In the genomic region with DNA sequence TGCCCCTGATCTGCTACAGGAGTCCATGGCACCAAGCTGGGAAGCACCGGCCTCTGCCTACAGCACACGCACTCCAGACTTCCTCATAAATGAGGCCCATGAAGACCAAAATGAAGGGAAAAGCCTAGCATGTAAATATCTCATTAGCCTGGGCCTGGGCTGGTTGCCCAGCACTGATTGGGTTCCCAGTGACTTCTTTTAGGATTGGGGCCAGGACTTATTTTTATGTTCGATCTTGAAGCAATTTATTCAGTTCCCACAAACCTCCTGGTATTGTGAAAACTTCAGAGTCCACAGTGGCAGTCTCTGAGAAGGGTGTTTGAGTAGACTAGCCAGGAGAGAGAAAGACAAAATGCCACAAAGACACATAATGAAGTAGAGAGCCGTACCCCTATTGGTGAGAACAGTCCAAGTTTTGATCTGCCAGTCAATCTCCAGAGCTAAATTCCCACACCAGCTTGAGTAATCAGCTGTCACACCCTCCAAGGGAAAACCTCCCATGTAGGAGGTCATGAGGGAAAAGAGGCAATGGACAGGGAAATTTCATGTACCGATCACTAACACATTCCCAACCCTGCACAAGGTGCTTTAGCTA, we compare ENCODE assay signal across 12 cellular contexts.
A peak's percentile ranks its signal among the peaks of the same experiment; 100 is the strongest.
DNase-seq lines count a peak whose midpoint lies in the region; ATAC-seq, FAIRE-seq and TF ChIP-seq lines count a peak whose summit lies in the region.
"Had no signal": no experiment of that assay in that cellular context is flagged by ENCODE, and none has a peak within 500 bp of the region (broad histone marks: within the 10 kb centered on the region; RNA-seq: fewer than 3 reads in every experiment).

No MANE protein-coding gene starts in this region.

- H2AFZ ChIP-seq in K562 (ENCODE audit: low read depth, low read length) = peak overlapping the region; percentile 25; the same call in 1 of the 2 replicates

- WGBS in K562 (ENCODE audit: insufficient coverage, low coverage, missing lambda C conversion rate) = 74% methylated on average over 5 of the region's 5 CpGs

- POLR2A ChIA-PET in K562 (lab: Yijun Ruan, JAX) = interaction anchor here (0.6 kb wide), 1 partner anchor 67 kb away, joined by 5 read pairs; no protein-coding TSS in a partner anchor

- BruUV-seq in K562 (replicated peaks; lab: Mats Ljungman, UMichigan) = no TSS peak

- no peak for DNase-seq in Right ventricle myocardium superior
- DNase-seq in cardiac septum (ENCODE audit: low spot score) = no peak
- no peak for DNase-seq in K562 (ENCODE audit: extremely low read depth in 1 of 4, low spot score in 3 of 4)
- peak; percentile 69 for DNase-seq in iris pigment epithelial cell (ENCODE audit: low read depth)
- no peak for DNase-seq in T-helper 1 cell
- no peak for DNase-seq in NCI-H2029 treated with DMSO at 0.1 percent for 48 hours (lab: John Stamatoyannopoulos, UW)
- DNase-seq: activated CD8-positive, alpha-beta memory T cell treated with anti-CD3 and anti-CD28 coated beads, Interleukin-2, amount 50 U/mL, for 48 hours; KG1; SHP77 treated with DMSO at 0.1 percent for 48 hours had no signal

- peaks cover 0 to 19% of the 10 kb centered on the region in 2 experiments; a peak in 3 of 5 replicates for H3K4me1 ChIP-seq in K562 (replicated peaks in 1 of 2; ENCODE audit: control insufficient read depth in 2 of 2, insufficient read depth in 2 of 2, low read length in 2 of 2)

- no peak overlapping the region for H3K9ac ChIP-seq in K562 (ENCODE audit: insufficient read depth in 1 of 2, low read depth in 2 of 2, low read length in 2 of 2)
- H3K9ac ChIP-seq: BLaER1 treated with 17β-estradiol and CSF1 and Interleukin-3, amounts not matched to agents 10 nM and 100 nM had no signal

- H3K36me3 ChIP-seq in K562 (ENCODE audit: control insufficient read depth, insufficient read depth, low read length) = no peaks in the 10 kb centered on the region
- H3K36me3 ChIP-seq: BLaER1 treated with 17β-estradiol and CSF1 and Interleukin-3, amounts not matched to agents 10 nM and 100 nM had no signal

- no peak overlapping the region for H3K27ac ChIP-seq in K562 (ENCODE audit: extremely low read depth, low read depth, low read length)
- H3K27ac ChIP-seq: BLaER1 treated with 17β-estradiol and CSF1 and Interleukin-3, amounts not matched to agents 10 nM and 100 nM had no signal

- no peak for TF ChIP-seq POLR2A in K562 (conservative IDR thresholded peaks at IDR 0.05)

- no peak for FAIRE-seq in K562 (lab: Jason Lieb, UNC)

- no peaks in the 10 kb centered on the region for H3K27me3 ChIP-seq in K562 (ENCODE audit: control insufficient read depth in 2 of 2, insufficient read depth in 2 of 2, low read length in 2 of 2)
- H3K27me3 ChIP-seq: BLaER1 treated with 17β-estradiol and CSF1 and Interleukin-3, amounts not matched to agents 10 nM and 100 nM had no signal

- TF ChIP-seq EP300 in K562 (IDR thresholded peaks at IDR 0.05; ENCODE audit: low read length) = no peak

- ATAC-seq in Right ventricle myocardium superior (ENCODE audit: poor library complexity) = peak; percentile 38
- no peak; the same call in 2 of the 3 replicates for ATAC-seq in K562
- ATAC-seq in HG02884 (IDR thresholded peaks at IDR 0.05; ENCODE audit: unreplicated experiment) = no peak
- ATAC-seq in HG02642 (IDR thresholded peaks at IDR 0.05; ENCODE audit: poor library complexity, unreplicated experiment) = no peak

- intact Hi-C loops in Right ventricle myocardium superior (cut with DNase I) = no loop called here
- intact Hi-C loops in cardiac septum (cut with DNase I) = no loop called here
- intact Hi-C loops in K562 (cut with micrococcal nuclease) = loop anchor here (5.0 kb wide), 1 partner anchor 79 kb away; a partner anchor contains a TSS

- H3K4me3 ChIP-seq in K562 = no peak overlapping the region
- H3K4me3 ChIP-seq: BLaER1 treated with 17β-estradiol and CSF1 and Interleukin-3, amounts not matched to agents 10 nM and 100 nM had no signal

- TF ChIP-seq CTCF in K562 (IDR thresholded peaks at IDR 0.05 in 2 of 3, conservative IDR thresholded peaks at IDR 0.05 in 1 of 3; ENCODE audit: insufficient read depth in 2 of 3, low read depth in 1 of 3, low read length in 3 of 3) = no peak

- no peaks in the 10 kb centered on the region for H3K79me2 ChIP-seq in K562 (ENCODE audit: control insufficient read depth, insufficient read depth, low read length)

- H3K4me2 ChIP-seq in K562 (ENCODE audit: insufficient read depth, low read length) = no peak overlapping the region

- CTCF ChIA-PET in K562 (lab: Yijun Ruan, JAX; ENCODE audit: low intra/inter-chr PET ratio) = no interaction called here

- no peak for TF ChIP-seq RAD21 in K562 (CRISPR knock-in tag; conservative IDR thresholded peaks at IDR 0.05 in 1 of 2, IDR thresholded peaks at IDR 0.05 in 1 of 2)

- in situ Hi-C loops in K562 (cut with MboI) = no loop called here

- no peaks in the 10 kb centered on the region for H4K20me1 ChIP-seq in K562 (replicated peaks; ENCODE audit: control insufficient read depth, insufficient read depth, low read length)
- H4K20me1 ChIP-seq: BLaER1 treated with 17β-estradiol and CSF1 and Interleukin-3, amounts not matched to agents 10 nM and 100 nM had no signal

- no peaks in the 10 kb centered on the region for H3K9me1 ChIP-seq in K562 (ENCODE audit: control insufficient read depth, insufficient read depth, low read length)

- H3K9me3 ChIP-seq in K562 (replicated peaks; ENCODE audit: control insufficient read depth, insufficient read depth, low read depth, low read length) = no peaks in the 10 kb centered on the region
- H3K9me3 ChIP-seq: BLaER1 treated with 17β-estradiol and CSF1 and Interleukin-3, amounts not matched to agents 10 nM and 100 nM had no signal

TF ChIP-seq in K562, 482 proteins besides CTCF, POLR2A, EP300 and RAD21:
- TF ChIP-seq, protein P1, sequence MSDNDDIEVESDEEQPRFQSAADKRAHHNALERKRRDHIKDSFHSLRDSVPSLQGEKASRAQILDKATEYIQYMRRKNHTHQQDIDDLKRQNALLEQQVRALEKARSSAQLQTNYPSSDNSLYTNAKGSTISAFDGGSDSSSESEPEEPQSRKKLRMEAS (CRISPR knock-in tag; IDR thresholded peaks at IDR 0.05) = no peak
- TF ChIP-seq PCBP1 (IDR thresholded peaks at IDR 0.05; ENCODE audit: low read depth, low read length, poor library complexity, severe bottlenecking) (no peak), POLR3G (IDR thresholded peaks at IDR 0.05; ENCODE audit: extremely low read depth, insufficient read length, insufficient replicate concordance) (no peak), SMARCC2 (IDR thresholded peaks at IDR 0.05; ENCODE audit: low read depth) (no peak)
- TF ChIP-seq, protein P2, sequence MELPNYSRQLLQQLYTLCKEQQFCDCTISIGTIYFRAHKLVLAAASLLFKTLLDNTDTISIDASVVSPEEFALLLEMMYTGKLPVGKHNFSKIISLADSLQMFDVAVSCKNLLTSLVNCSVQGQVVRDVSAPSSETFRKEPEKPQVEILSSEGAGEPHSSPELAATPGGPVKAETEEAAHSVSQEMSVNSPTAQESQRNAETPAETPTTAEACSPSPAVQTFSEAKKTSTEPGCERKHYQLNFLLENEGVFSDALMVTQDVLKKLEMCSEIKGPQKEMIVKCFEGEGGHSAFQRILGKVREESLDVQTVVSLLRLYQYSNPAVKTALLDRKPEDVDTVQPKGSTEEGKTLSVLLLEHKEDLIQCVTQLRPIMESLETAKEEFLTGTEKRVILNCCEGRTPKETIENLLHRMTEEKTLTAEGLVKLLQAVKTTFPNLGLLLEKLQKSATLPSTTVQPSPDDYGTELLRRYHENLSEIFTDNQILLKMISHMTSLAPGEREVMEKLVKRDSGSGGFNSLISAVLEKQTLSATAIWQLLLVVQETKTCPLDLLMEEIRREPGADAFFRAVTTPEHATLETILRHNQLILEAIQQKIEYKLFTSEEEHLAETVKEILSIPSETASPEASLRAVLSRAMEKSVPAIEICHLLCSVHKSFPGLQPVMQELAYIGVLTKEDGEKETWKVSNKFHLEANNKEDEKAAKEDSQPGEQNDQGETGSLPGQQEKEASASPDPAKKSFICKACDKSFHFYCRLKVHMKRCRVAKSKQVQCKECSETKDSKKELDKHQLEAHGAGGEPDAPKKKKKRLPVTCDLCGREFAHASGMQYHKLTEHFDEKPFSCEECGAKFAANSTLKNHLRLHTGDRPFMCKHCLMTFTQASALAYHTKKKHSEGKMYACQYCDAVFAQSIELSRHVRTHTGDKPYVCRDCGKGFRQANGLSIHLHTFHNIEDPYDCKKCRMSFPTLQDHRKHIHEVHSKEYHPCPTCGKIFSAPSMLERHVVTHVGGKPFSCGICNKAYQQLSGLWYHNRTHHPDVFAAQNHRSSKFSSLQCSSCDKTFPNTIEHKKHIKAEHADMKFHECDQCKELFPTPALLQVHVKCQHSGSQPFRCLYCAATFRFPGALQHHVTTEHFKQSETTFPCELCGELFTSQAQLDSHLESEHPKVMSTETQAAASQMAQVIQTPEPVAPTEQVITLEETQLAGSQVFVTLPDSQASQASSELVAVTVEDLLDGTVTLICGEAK (IDR thresholded peaks at IDR 0.05) = no peak
- TF ChIP-seq, protein P2 (CRISPR knock-in tag; IDR thresholded peaks at IDR 0.05) = no peak
